Comparison of ENCODE assay signal across 16 cellular contexts in genomic region chr9:127493592-127494303, GRCh38. TPM values are rescaled to one million over a fixed set of nuclear protein-coding genes. Genes with fewer than 3 reads are reported as not detected.
DNase-seq lines count a peak whose midpoint lies in the region; ATAC-seq and TF ChIP-seq lines count a peak whose summit lies in the region.
"Had no signal": no experiment of that assay in that cellular context is flagged by ENCODE, and none has a peak within 500 bp of the region (broad histone marks: within the 10 kb centered on the region; RNA-seq: fewer than 3 reads in every experiment).

No MANE protein-coding gene starts in this region.

- H3K14ac ChIP-seq in IMR-90 (replicated peaks; ENCODE audit: low read depth, low read length) = no peak overlapping the region

- no peak overlapping the region for H4K5ac ChIP-seq in IMR-90 (ENCODE audit: low read depth, low read length)

- no peaks in the 10 kb centered on the region for H3K27me3 Mint-ChIP-seq in mesothelial cell of epicardium (ENCODE audit: low read depth)
- H3K27me3 Mint-ChIP-seq: activated naive CD8-positive, alpha-beta T cell; naive thymus-derived CD4-positive, alpha-beta T cell had no signal

- no peaks in the 10 kb centered on the region for H3K27me3 ChIP-seq in IMR-90 (ENCODE audit: control insufficient read depth, insufficient read depth, low read length)
- H3K27me3 ChIP-seq in ascending aorta = no peaks in the 10 kb centered on the region
- no peaks in the 10 kb centered on the region for H3K27me3 ChIP-seq in left ventricle myocardium inferior (ENCODE audit: low read depth)
- H3K27me3 ChIP-seq in stomach = no peaks in the 10 kb centered on the region
- H3K27me3 ChIP-seq: MG63, pancreas had no signal

- no peak overlapping the region for H2BK5ac ChIP-seq in IMR-90 (ENCODE audit: low read depth, low read length, poor library complexity, severe bottlenecking)

- POLR2A ChIA-PET in IMR-90 (lab: Charles Lee; ENCODE audit: unreplicated experiment) = no interaction called here

- CTCF ChIA-PET in IMR-90 (lab: Yijun Ruan, JAX) = no interaction called here

- intact Hi-C loops in IMR-90 (cut with micrococcal nuclease) = no loop called here
- intact Hi-C loops in ascending aorta (cut with DNase I) = no loop called here
- intact Hi-C loops in left ventricle myocardium inferior (cut with micrococcal nuclease) = no loop called here
- intact Hi-C loops in stomach (cut with DNase I; ENCODE audit: low total_unique reads) = no loop called here

- H3K4me3 Mint-ChIP-seq in mesothelial cell of epicardium = no peak overlapping the region
- H3K4me3 Mint-ChIP-seq: activated naive CD8-positive, alpha-beta T cell; activated T-helper 1 cell treated with anti-CD3 and anti-CD28 coated beads, Interleukin-12 subunit alpha, Interleukin-12 subunit beta, Interleukin-2, Interleukin-4 antibody, amounts not matched to agents 30 ng/mL and 10 ng/mL and 1 ng/mL, durations not matched to agents 14 hours and 24 hours and 36 hours; H9; naive thymus-derived CD4-positive, alpha-beta T cell had no signal

- H3K4me2 ChIP-seq in IMR-90 (ENCODE audit: low read depth, low read length) = no peak overlapping the region

- no peaks in the 10 kb centered on the region for H3K4me1 Mint-ChIP-seq in mesothelial cell of epicardium
- H3K4me1 Mint-ChIP-seq: naive thymus-derived CD4-positive, alpha-beta T cell had no signal

- no peaks in the 10 kb centered on the region for H3K9me3 ChIP-seq in IMR-90 (ENCODE audit: control insufficient read depth, insufficient read depth, low read length)
- no peaks in the 10 kb centered on the region for H3K9me3 ChIP-seq in ascending aorta
- no peaks in the 10 kb centered on the region for H3K9me3 ChIP-seq in left ventricle myocardium inferior (replicated peaks)
- no peaks in the 10 kb centered on the region for H3K9me3 ChIP-seq in stomach
- H3K9me3 ChIP-seq: MG63, pancreas had no signal

- no peak for TF ChIP-seq RAD21 in IMR-90 (IDR thresholded peaks at IDR 0.05; ENCODE audit: low read length)

- no peak overlapping the region for H4K91ac ChIP-seq in IMR-90 (ENCODE audit: insufficient read depth, low read depth, low read length)

- H2BK15ac ChIP-seq in IMR-90 (ENCODE audit: low read depth, low read length) = no peak overlapping the region

- in situ Hi-C loops in IMR-90 (cut with MboI; ENCODE audit: low sequenced_read_pairs) = no loop called here

- H2AFZ ChIP-seq in IMR-90 (replicated peaks; ENCODE audit: low read length, poor library complexity) = no peak overlapping the region

- H3K4me1 ChIP-seq in IMR-90 (ENCODE audit: control insufficient read depth, insufficient read depth, low read length) (peaks cover 14% of the 10 kb centered on the region), ascending aorta (peaks cover 7 to 14% of the 10 kb centered on the region in 2 donors), left ventricle myocardium inferior (peaks cover 38% of the 10 kb centered on the region), stomach (peaks cover 10 to 25% (median 19%) of the 10 kb centered on the region in 4 donors)

- H3K36me3 ChIP-seq in IMR-90 (ENCODE audit: control insufficient read depth, insufficient read depth, low read length) = peaks cover 56% of the 10 kb centered on the region
- peaks cover 55 to 81% of the 10 kb centered on the region in 2 donors for H3K36me3 ChIP-seq in ascending aorta
- peaks cover 90% of the 10 kb centered on the region for H3K36me3 ChIP-seq in left ventricle myocardium inferior
- H3K36me3 ChIP-seq in stomach = peaks cover 39 to 95% (median 91%) of the 10 kb centered on the region in 4 donors

- H3K4ac ChIP-seq in IMR-90 (ENCODE audit: low read depth, low read length) = no peak overlapping the region

- no peak overlapping the region for H3K9ac ChIP-seq in IMR-90 (ENCODE audit: low read depth, low read length)

- H3K27ac ChIP-seq in IMR-90 (ENCODE audit: insufficient read depth, low read length) = no peak overlapping the region
- H3K27ac ChIP-seq in ascending aorta = peak overlapping the region; percentile 84 to 86
- H3K27ac ChIP-seq in left ventricle myocardium inferior (replicated peaks) = peak overlapping the region; percentile 94
- H3K27ac ChIP-seq in stomach = peak overlapping the region in 3 of 5 donors; percentile 62 to 78 (median 72)

- H2BK120ac ChIP-seq in IMR-90 (ENCODE audit: low read depth, low read length) = no peak overlapping the region

- no TSS peak for BruUV-seq in IMR-90 (replicated peaks; lab: Mats Ljungman, UMichigan)

- 83% methylated on average over 12 of the region's 22 CpGs; no CpG with 5 or more reads in 1 of the 2 experiments for WGBS in IMR-90 (ENCODE audit: extremely low coverage in 2 of 2, insufficient read length in 1 of 2), 2 experiments
- WGBS in stomach, 5 donors = 81 to 83% (median 83%) methylated on average over 11 to 22 of the region's 22 CpGs

- no peak for TF ChIP-seq EP300 in stomach (IDR thresholded peaks at IDR 0.05)

- H3K4me3 ChIP-seq in IMR-90 (ENCODE audit: insufficient read depth, low read depth, low read length) (no peak overlapping the region), ascending aorta (no peak overlapping the region), left ventricle myocardium inferior (peak overlapping the region; percentile 21), stomach (no peak overlapping the region)
- H3K4me3 ChIP-seq: MG63, pancreas had no signal

- H3K9me3 Mint-ChIP-seq in mesothelial cell of epicardium = no peaks in the 10 kb centered on the region
- H3K9me3 Mint-ChIP-seq: activated T-helper 1 cell treated with anti-CD3 and anti-CD28 coated beads, Interleukin-12 subunit alpha, Interleukin-12 subunit beta, Interleukin-2, Interleukin-4 antibody, amounts not matched to agents 30 ng/mL and 10 ng/mL and 1 ng/mL, durations not matched to agents 14 hours and 24 hours and 36 hours; H9; naive thymus-derived CD4-positive, alpha-beta T cell had no signal

- peaks cover 2 to 28% of the 10 kb centered on the region in 2 experiments; a peak in 1 of 4 replicates for H3K79me1 ChIP-seq in IMR-90 (ENCODE audit: low read depth in 1 of 2, low read length in 2 of 2)

- peaks cover 7% of the 10 kb centered on the region for H4K20me1 ChIP-seq in IMR-90 (ENCODE audit: insufficient read depth, low read length)

- no peak overlapping the region for H3K18ac ChIP-seq in IMR-90 (ENCODE audit: low read depth, low read length)

- H3K56ac ChIP-seq in IMR-90 (ENCODE audit: extremely low read depth, insufficient read depth, low read length) = no peak overlapping the region

- H2AK9ac ChIP-seq in IMR-90 (replicated peaks; ENCODE audit: low read depth, low read length, poor library complexity) = no peak overlapping the region

- no peak overlapping the region for H3K27ac Mint-ChIP-seq in mesothelial cell of epicardium
- H3K27ac Mint-ChIP-seq: activated naive CD8-positive, alpha-beta T cell; activated T-helper 1 cell treated with anti-CD3 and anti-CD28 coated beads, Interleukin-12 subunit alpha, Interleukin-12 subunit beta, Interleukin-2, Interleukin-4 antibody, amounts not matched to agents 30 ng/mL and 10 ng/mL and 1 ng/mL, durations not matched to agents 14 hours and 24 hours and 36 hours; naive thymus-derived CD4-positive, alpha-beta T cell had no signal

- peaks cover 7% of the 10 kb centered on the region; the same call in 1 of the 2 replicates for H3K9me1 ChIP-seq in IMR-90 (ENCODE audit: insufficient read depth, low read length)

- TF ChIP-seq POLR2A in IMR-90 (IDR thresholded peaks at IDR 0.05; ENCODE audit: low read depth, low read length) (no peak), stomach (IDR thresholded peaks at IDR 0.05) (no peak)

- dilution Hi-C loops in IMR-90 (cut with HindIII; ENCODE audit: low sequenced_read_pairs, unreplicated experiment) = no loop called here

- no peak overlapping the region for H2BK20ac ChIP-seq in IMR-90 (ENCODE audit: low read depth, low read length)

- TF ChIP-seq CTCF in IMR-90 (conservative IDR thresholded peaks at IDR 0.05; ENCODE audit: low read depth, low read length) = no peak
- TF ChIP-seq CTCF in ascending aorta (IDR thresholded peaks at IDR 0.05) = no peak
- no peak for TF ChIP-seq CTCF in left ventricle myocardium inferior (IDR thresholded peaks at IDR 0.05; ENCODE audit: borderline replicate concordance)
- no peak for TF ChIP-seq CTCF in stomach (IDR thresholded peaks at IDR 0.05)
- no peak for TF ChIP-seq CTCF in mesothelial cell of epicardium (IDR thresholded peaks at IDR 0.05; ENCODE audit: unreplicated experiment)

- ATAC-seq in IMR-90 (ENCODE audit: low read depth) = no peak
- no peak for ATAC-seq in left lobe of liver
- ATAC-seq: naive thymus-derived CD4-positive, alpha-beta T cell had no signal

- no peak overlapping the region for H2AK5ac ChIP-seq in IMR-90 (ENCODE audit: low read depth, low read length)

- peak overlapping the region; percentile 7; the same call in 1 of the 2 replicates for H3K23ac ChIP-seq in IMR-90 (ENCODE audit: low read depth, low read length)

- peaks cover 10% of the 10 kb centered on the region for H3K36me3 Mint-ChIP-seq in mesothelial cell of epicardium

- DNase-seq in IMR-90 (no peak), ascending aorta (ENCODE audit: low spot score in 2 of 2) (no peak), left ventricle myocardium inferior (peak; percentile 65), stomach (no peak), retina (no peak), mesothelial cell of epicardium (ENCODE audit: low spot score in 2 of 2, unreplicated experiment in 2 of 2) (no peak), left lobe of liver (ENCODE audit: low spot score) (no peak)
- DNase-seq in stimulated activated CD8-positive, alpha-beta memory T cell treated with anti-CD3 and anti-CD28 coated beads, Interleukin-4, amount 100 ng/mL, for 48 hours = no peak
- DNase-seq: effector CD8-positive, alpha-beta T cell; H9; MG63; naive thymus-derived CD4-positive, alpha-beta T cell; NCI-H1417 had no signal

- H4K8ac ChIP-seq in IMR-90 (ENCODE audit: low read depth in 2 of 2, low read length in 2 of 2) = no peak overlapping the region

RNA-seq across cellular contexts. Expression of gene LRSAM1, which starts 42.4 kb away (rescaled TPM):
- 3.0 and 3.3 TPM in 2 replicates for total RNA-seq in IMR-90 (2012; rRNA removed)
- 8.0 and 9.3 TPM in 2 replicates for polyA plus RNA-seq in IMR-90 (2012; rRNA removed)
- 8.0 and 10.1 TPM in 2 replicates for polyA plus RNA-seq in IMR-90 (2012; cell fraction: cytosol; rRNA removed)
- polyA plus RNA-seq in IMR-90 (2012; cell fraction: nucleus; rRNA removed; ENCODE audit: low replicate concordance) = 29.5 and 53.3 TPM in 2 replicates
- 22.8 TPM for total RNA-seq in ascending aorta
- 35.4 TPM for total RNA-seq in left ventricle myocardium inferior
- 100 to 1,000 TPM in 1 of 5 donors, 10 to 100 TPM in 3, 1 to 10 TPM in 1; 7.2 to 138 (median 28.6) TPM for total RNA-seq in stomach
- polyA plus RNA-seq in stomach = 10 to 100 TPM; 12.8 to 15.0 (median 13.0) TPM
- total RNA-seq in mesothelial cell of epicardium = 27.1 to 28.0 TPM (median 27.4 TPM) in 3 replicates
- 10.9 TPM for total RNA-seq in left lobe of liver

RNA-seq across cellular contexts. Expression of gene RPL12, which starts 42.5 kb away (rescaled TPM):
- total RNA-seq in IMR-90 (2012; rRNA removed) = 1,864 and 2,290 TPM in 2 replicates
- polyA plus RNA-seq in IMR-90 (2012; rRNA removed) = 2,087 and 2,379 TPM in 2 replicates
- polyA plus RNA-seq in IMR-90 (2012; cell fraction: cytosol; rRNA removed) = 1,664 and 3,657 TPM in 2 replicates
- polyA plus RNA-seq in IMR-90 (2012; cell fraction: nucleus; rRNA removed; ENCODE audit: low replicate concordance) = 762 and 905 TPM in 2 replicates
- total RNA-seq in ascending aorta = 1,924 TPM
- total RNA-seq in left ventricle myocardium inferior = 605 TPM
- total RNA-seq in stomach = 1,000 to 10,000 TPM in 4 of 5 donors, 100 to 1,000 TPM in 1; 187 to 1,693 (median 1,211) TPM
- polyA plus RNA-seq in stomach = 1,000 to 10,000 TPM; 3,146 to 4,806 (median 4,080) TPM
- 1,125 to 1,180 TPM (median 1,165 TPM) in 3 replicates for total RNA-seq in mesothelial cell of epicardium
- total RNA-seq in left lobe of liver = 307 TPM
